1 cellular context compared by ENCODE assay signal in genomic region chr1:205593967-205594366, GRCh38.
TF ChIP-seq lines count a peak whose summit lies in the region.

No MANE protein-coding gene starts in this region.

TF ChIP-seq in GM12878, 131 proteins besides CTCF, POLR2A, EP300 and RAD21:
- TF ChIP-seq ZNF384 (IDR thresholded peaks at IDR 0.05; ENCODE audit: borderline replicate concordance, low read depth, low read length) (no peak), BMI1 (IDR thresholded peaks at IDR 0.05; ENCODE audit: borderline replicate concordance) (no peak), EED (IDR thresholded peaks at IDR 0.05; ENCODE audit: low read depth) (0 out of 2 replicates have a peak, but pooled peaks have one; percentile 5), RELB (IDR thresholded peaks at IDR 0.05; ENCODE audit: low read depth) (no peak; the same call in 1 of the 2 replicates), ZNF24 (IDR thresholded peaks at IDR 0.05) (peak; percentile 44; the same call in 1 of the 2 replicates), NR2C2 (IDR thresholded peaks at IDR 0.05; ENCODE audit: borderline replicate concordance, control insufficient read depth, insufficient read length, low read depth) (no peak), DPF2 (IDR thresholded peaks at IDR 0.05) (no peak), EGR1 (IDR thresholded peaks at IDR 0.05; ENCODE audit: borderline replicate concordance in 1 of 2, low read depth in 2 of 2, low read length in 2 of 2) (no peak), IKZF1 (conservative IDR thresholded peaks at IDR 0.05) (0 out of 2 replicates have a peak, but pooled peaks have one; percentile 5), IRF4 (IDR thresholded peaks at IDR 0.05; ENCODE audit: low read depth, low read length) (no peak), POLR2AphosphoS2 (IDR thresholded peaks at IDR 0.05; ENCODE audit: low read depth, low read length) (no peak), POLR2AphosphoS5 (IDR thresholded peaks at IDR 0.05; ENCODE audit: low read length) (0 out of 2 replicates have a peak, but pooled peaks have one; percentile 6), NRF1 (conservative IDR thresholded peaks at IDR 0.05; ENCODE audit: low read depth, low read length) (no peak), BACH1 (IDR thresholded peaks at IDR 0.05; ENCODE audit: borderline replicate concordance) (no peak)
